ENCODE assay signal across 14 cellular contexts in the genomic region with DNA sequence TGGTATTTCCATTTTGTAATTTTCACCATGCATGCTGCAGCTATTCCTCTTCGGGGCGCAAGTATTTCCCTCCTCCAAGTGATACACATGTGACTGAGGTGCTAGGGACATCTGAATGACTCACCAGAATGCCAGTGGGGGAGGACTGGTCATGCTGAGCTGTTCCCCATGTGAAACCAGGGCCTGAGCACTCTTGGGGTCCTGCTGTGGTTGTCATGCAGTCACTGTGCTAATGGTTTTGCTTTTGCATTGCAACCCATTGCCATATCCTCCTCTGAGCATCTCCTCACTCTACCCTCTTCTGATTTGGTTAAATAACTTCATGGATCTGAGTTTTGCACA. TPM values are rescaled to one million over a fixed set of nuclear protein-coding genes. Genes with fewer than 3 reads are reported as not detected.
DNase-seq lines count a peak whose midpoint lies in the region; ATAC-seq lines count a peak whose summit lies in the region.
"Had no signal": no experiment of that assay in that cellular context is flagged by ENCODE, and none has a peak within 500 bp of the region (broad histone marks: within the 10 kb centered on the region; RNA-seq: fewer than 3 reads in every experiment).

No MANE protein-coding gene starts in this region.

- H3K9me3 Mint-ChIP-seq in activated naive CD4-positive, alpha-beta T cell treated with anti-CD3 and anti-CD28 coated beads, Interleukin-2, amount 50 U/mL, for 24 hours, result no peaks in the 10 kb centered on the region
- peaks cover 13% of the 10 kb centered on the region for H3K9me3 Mint-ChIP-seq in activated naive CD8-positive, alpha-beta T cell treated with anti-CD3 and anti-CD28 coated beads for 36 hours
- peaks cover 4% of the 10 kb centered on the region for H3K9me3 Mint-ChIP-seq in stimulated activated naive CD8-positive, alpha-beta T cell treated with anti-CD3 and anti-CD28 coated beads, Interleukin-15, Interleukin-2, amounts not matched to agents 100 ng/mL and 50 ng/mL, for 24 hours

- ATAC-seq in HG03342 (IDR thresholded peaks at IDR 0.05; ENCODE audit: unreplicated experiment) (peak; percentile 22), left lobe of liver (no peak)
- ATAC-seq: HepG2 had no signal

- peak overlapping the region; percentile 84 for H3K4me3 Mint-ChIP-seq in activated naive CD4-positive, alpha-beta T cell treated with anti-CD3 and anti-CD28 coated beads, Interleukin-2, amount 50 U/mL, for 24 hours
- H3K4me3 Mint-ChIP-seq in activated naive CD8-positive, alpha-beta T cell treated with anti-CD3 and anti-CD28 coated beads for 36 hours, result peak overlapping the region; percentile 65
- H3K4me3 Mint-ChIP-seq in stimulated activated naive CD8-positive, alpha-beta T cell treated with anti-CD3 and anti-CD28 coated beads, Interleukin-15, Interleukin-2, amounts not matched to agents 100 ng/mL and 50 ng/mL, for 24 hours, result peak overlapping the region; percentile 70

- H3K27me3 Mint-ChIP-seq in activated naive CD4-positive, alpha-beta T cell treated with anti-CD3 and anti-CD28 coated beads, Interleukin-2, amount 50 U/mL, for 24 hours, result no peaks in the 10 kb centered on the region
- no peaks in the 10 kb centered on the region for H3K27me3 Mint-ChIP-seq in activated naive CD8-positive, alpha-beta T cell treated with anti-CD3 and anti-CD28 coated beads for 36 hours
- no peaks in the 10 kb centered on the region for H3K27me3 Mint-ChIP-seq in stimulated activated naive CD8-positive, alpha-beta T cell treated with anti-CD3 and anti-CD28 coated beads, Interleukin-15, Interleukin-2, amounts not matched to agents 100 ng/mL and 50 ng/mL, for 24 hours

- DNase-seq in activated naive CD4-positive, alpha-beta T cell treated with Interleukin-2 at 50 U/mL for 16 hours, result no peak
- no peak for DNase-seq in activated naive CD8-positive, alpha-beta T cell treated with anti-CD3 and anti-CD28 coated beads for 36 hours
- no peak for DNase-seq in OCI-M1 (lab: John Stamatoyannopoulos, UW)
- DNase-seq in left lobe of liver (ENCODE audit: low spot score), result no peak
- no peak for DNase-seq in NCI-H1930 (lab: John Stamatoyannopoulos, UW)
- DNase-seq: AML-193, NCI-H1417 treated with DMSO at 0.1 percent for 48 hours, NCI-H69, SHP77, stomach had no signal

- H3K27ac Mint-ChIP-seq in activated naive CD4-positive, alpha-beta T cell treated with anti-CD3 and anti-CD28 coated beads, Interleukin-2, amount 50 U/mL, for 24 hours, result peak overlapping the region; percentile 94
- H3K27ac Mint-ChIP-seq in activated naive CD8-positive, alpha-beta T cell treated with anti-CD3 and anti-CD28 coated beads for 36 hours, result peak overlapping the region; percentile 89
- H3K27ac Mint-ChIP-seq in stimulated activated naive CD8-positive, alpha-beta T cell treated with anti-CD3 and anti-CD28 coated beads, Interleukin-15, Interleukin-2, amounts not matched to agents 100 ng/mL and 50 ng/mL, for 24 hours, result peak overlapping the region; percentile 99

- H3K36me3 Mint-ChIP-seq in activated naive CD4-positive, alpha-beta T cell treated with anti-CD3 and anti-CD28 coated beads, Interleukin-2, amount 50 U/mL, for 24 hours, result peaks cover 67% of the 10 kb centered on the region
- H3K36me3 Mint-ChIP-seq in activated naive CD8-positive, alpha-beta T cell treated with anti-CD3 and anti-CD28 coated beads for 36 hours, result peaks cover 96% of the 10 kb centered on the region
- H3K36me3 Mint-ChIP-seq in stimulated activated naive CD8-positive, alpha-beta T cell treated with anti-CD3 and anti-CD28 coated beads, Interleukin-15, Interleukin-2, amounts not matched to agents 100 ng/mL and 50 ng/mL, for 24 hours (ENCODE audit: low read depth), result peaks cover 94% of the 10 kb centered on the region

- H3K4me1 Mint-ChIP-seq in activated naive CD4-positive, alpha-beta T cell treated with anti-CD3 and anti-CD28 coated beads, Interleukin-2, amount 50 U/mL, for 24 hours, result peaks cover 97% of the 10 kb centered on the region
- peaks cover 98% of the 10 kb centered on the region for H3K4me1 Mint-ChIP-seq in activated naive CD8-positive, alpha-beta T cell treated with anti-CD3 and anti-CD28 coated beads for 36 hours
- peaks cover 100% of the 10 kb centered on the region for H3K4me1 Mint-ChIP-seq in stimulated activated naive CD8-positive, alpha-beta T cell treated with anti-CD3 and anti-CD28 coated beads, Interleukin-15, Interleukin-2, amounts not matched to agents 100 ng/mL and 50 ng/mL, for 24 hours (ENCODE audit: low read depth)

RNA-seq across cellular contexts. Expression of gene ITK, which starts 35.2 kb away (rescaled TPM):
- total RNA-seq in activated naive CD8-positive, alpha-beta T cell treated with anti-CD3 and anti-CD28 coated beads for 36 hours, result 100 to 1,000 TPM; 200 to 204 TPM
- total RNA-seq in left lobe of liver, result 0.70 TPM
- total RNA-seq: HepG2 had no signal

RNA-seq across cellular contexts. Expression of gene GARIN3, which starts 49.7 kb away (rescaled TPM):
- total RNA-seq in activated naive CD8-positive, alpha-beta T cell treated with anti-CD3 and anti-CD28 coated beads for 36 hours, result under 1 TPM; 0.46 to 0.47 TPM
- not detected for total RNA-seq in left lobe of liver
- total RNA-seq: HepG2, stomach had no signal

RNA-seq across cellular contexts. Expression of gene CYFIP2, which starts 50.1 kb away (rescaled TPM):
- 100 to 1,000 TPM; 324 to 325 TPM for total RNA-seq in activated naive CD8-positive, alpha-beta T cell treated with anti-CD3 and anti-CD28 coated beads for 36 hours
- 24.7 TPM for total RNA-seq in left lobe of liver

Comparison
In these comparisons a context has a peak if more than half of its experiments do, and no peak if none do; other contexts are left out.
1. RNA of gene ITK, which starts 35.2 kb away (total RNA-seq): 200 to 204 TPM in activated naive CD8-positive, alpha-beta T cell treated with anti-CD3 and anti-CD28 coated beads for 36 hours; 0.70 TPM in left lobe of liver (single experiment); every median in the first group is over 100 times any median in the second.
2. RNA of gene CYFIP2, which starts 50.1 kb away (total RNA-seq): 324 to 325 TPM in activated naive CD8-positive, alpha-beta T cell treated with anti-CD3 and anti-CD28 coated beads for 36 hours; 24.7 TPM in left lobe of liver (single experiment); every median in the first group is over 10 times any median in the second.
3. Peak in every context shown above with its lines, with median percentiles within 50 percentile points of each other: H3K27ac Mint-ChIP-seq and H3K4me3 Mint-ChIP-seq.